2 cellular contexts compared by ENCODE assay signal in genomic region chr7:24572421-24573007, GRCh38.
TF ChIP-seq lines count a peak whose summit lies in the region.

No MANE protein-coding gene starts in this region.

TF ChIP-seq in IMR-90, 13 proteins besides CTCF, POLR2A, EP300 and RAD21:
- no peak for TF ChIP-seq MAFK (IDR thresholded peaks at IDR 0.05; ENCODE audit: low read depth, low read length)
- TF ChIP-seq CEBPB (IDR thresholded peaks at IDR 0.05; ENCODE audit: low read depth, low read length) = no peak
- no peak for TF ChIP-seq MAZ (IDR thresholded peaks at IDR 0.05; ENCODE audit: borderline replicate concordance, low read depth, low read length)
- no peak for TF ChIP-seq CHD1 (IDR thresholded peaks at IDR 0.05; ENCODE audit: low read depth, low read length)
- no peak for TF ChIP-seq ELK1 (IDR thresholded peaks at IDR 0.05; ENCODE audit: borderline replicate concordance, low read depth, low read length)
- no peak for TF ChIP-seq NFE2L2 (IDR thresholded peaks at IDR 0.05; ENCODE audit: low read depth, low read length)
- no peak for TF ChIP-seq RCOR1 (IDR thresholded peaks at IDR 0.05; ENCODE audit: insufficient replicate concordance, low read length)
- TF ChIP-seq RFX5 (IDR thresholded peaks at IDR 0.05; ENCODE audit: low read depth, low read length) = no peak
- TF ChIP-seq FOS (IDR thresholded peaks at IDR 0.05; ENCODE audit: low read depth, low read length) = no peak
- TF ChIP-seq SMC3 (IDR thresholded peaks at IDR 0.05; ENCODE audit: low read depth, low read length) = no peak

TF ChIP-seq in HepG2, 621 proteins besides CTCF, POLR2A, EP300 and RAD21:
- TF ChIP-seq NCOA2 (CRISPR knock-in tag; IDR thresholded peaks at IDR 0.05) (0 out of 2 replicates have a peak, but pooled peaks have one; percentile 13), JARID2 (CRISPR knock-in tag; IDR thresholded peaks at IDR 0.05; ENCODE audit: insufficient replicate concordance) (no peak), MXD3 (CRISPR knock-in tag; IDR thresholded peaks at IDR 0.05) (no peak), MTF2 (CRISPR knock-in tag; IDR thresholded peaks at IDR 0.05; ENCODE audit: borderline replicate concordance) (peak; percentile 56; the same call in 1 of the 2 replicates), SNAI1 (CRISPR knock-in tag; IDR thresholded peaks at IDR 0.05; ENCODE audit: borderline replicate concordance) (0 out of 2 replicates have a peak, but pooled peaks have one; percentile 45), XRCC5 (optimal IDR thresholded peaks at IDR 0.05; ENCODE audit: low read length) (peak; percentile 26), MIER2 (CRISPR knock-in tag; IDR thresholded peaks at IDR 0.05) (no peak), HIVEP1 (CRISPR knock-in tag; IDR thresholded peaks at IDR 0.05) (peak; percentile 44; the same call in 1 of the 2 replicates), MAF1 (CRISPR knock-in tag; IDR thresholded peaks at IDR 0.05; ENCODE audit: borderline replicate concordance) (0 out of 2 replicates have a peak, but pooled peaks have one; percentile 42), ZNF333 (CRISPR knock-in tag; IDR thresholded peaks at IDR 0.05; ENCODE audit: borderline replicate concordance) (0 out of 2 replicates have a peak, but pooled peaks have one; percentile 23)
TF ChIP-seq in HepG2: peak in this region for 7.
